In the genomic region with DNA sequence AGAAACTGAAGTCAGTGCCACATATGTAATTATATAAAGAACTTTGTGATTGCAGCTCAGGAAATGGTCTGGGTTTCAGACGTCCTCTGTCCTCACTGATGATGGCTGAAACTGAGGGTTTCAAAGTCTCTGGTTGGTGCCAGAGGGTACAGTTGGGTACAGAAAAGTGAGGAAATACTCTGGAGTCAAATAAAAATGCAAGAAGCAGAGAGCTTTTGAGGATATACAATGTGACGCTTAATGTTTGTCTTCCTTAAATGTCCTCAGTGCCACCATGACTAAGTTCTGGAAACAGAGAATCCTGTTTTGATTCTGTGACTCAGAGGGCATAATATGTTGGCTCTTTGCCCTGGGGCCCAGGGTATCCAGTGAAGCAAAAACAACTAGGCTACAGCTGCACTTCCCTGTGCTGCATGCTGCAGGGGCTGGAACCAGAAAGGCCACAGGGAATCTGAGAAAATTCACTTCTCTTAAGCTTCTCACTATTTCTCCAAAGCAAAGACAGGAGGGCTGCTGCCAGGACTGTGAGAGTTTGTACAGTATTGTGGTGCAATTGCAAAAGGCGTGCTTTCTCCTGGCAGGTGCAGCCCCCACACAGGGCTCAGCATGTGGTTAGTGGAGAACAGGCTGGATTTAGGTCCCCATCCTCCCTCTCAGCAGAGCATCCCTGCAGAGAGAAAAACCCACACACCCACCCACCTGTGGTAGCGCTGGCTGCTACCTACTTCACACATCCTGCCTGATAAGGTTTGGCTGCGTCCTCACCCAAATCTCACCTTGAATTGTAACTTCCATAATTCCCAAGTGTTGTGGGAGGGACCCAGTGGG, we compare ENCODE assay signal across 8 cellular contexts.
A peak's percentile ranks its signal among the peaks of the same experiment; 100 is the strongest.
DNase-seq lines count a peak whose midpoint lies in the region; ATAC-seq lines count a peak whose summit lies in the region.

No MANE protein-coding gene starts in this region.

- H3K27me3 ChIP-seq in neuronal stem cell (ENCODE audit: control insufficient read depth in 3 of 3, insufficient read depth in 3 of 3, low read depth in 1 of 3, low read length in 3 of 3), result no peaks in the 10 kb centered on the region

- WGBS in neuronal stem cell (ENCODE audit: extremely low coverage in 2 of 2, insufficient read length in 2 of 2, insufficient replicate concordance in 1 of 2), 2 donors, result no CpG with 5 or more reads among the region's 5 CpGs

- ATAC-seq in HG03280 (IDR thresholded peaks at IDR 0.05; ENCODE audit: unreplicated experiment), result no peak
- no peak for ATAC-seq in HG03139 (IDR thresholded peaks at IDR 0.05; ENCODE audit: unreplicated experiment)

- H2BK120ac ChIP-seq in neuronal stem cell (ENCODE audit: low read depth, low read length), result no peak overlapping the region

- H3K23ac ChIP-seq in neuronal stem cell (ENCODE audit: low read depth, low read length, poor library complexity), result no peak overlapping the region

- H3K4me1 ChIP-seq in neuronal stem cell (ENCODE audit: control insufficient read depth in 2 of 2, insufficient read depth in 1 of 2, low read depth in 1 of 2, low read length in 2 of 2), result no peaks in the 10 kb centered on the region

- no peak overlapping the region for H3K9ac ChIP-seq in neuronal stem cell (ENCODE audit: low read depth, low read length, poor library complexity)

- no peak overlapping the region for H3K4ac ChIP-seq in neuronal stem cell (ENCODE audit: low read length)

- DNase-seq in Daoy (ENCODE audit: low read depth), result peak; percentile 92
- peak; percentile 78 for DNase-seq in NCI-H146 treated with DMSO at 0.1 percent for 48 hours (lab: John Stamatoyannopoulos, UW; ENCODE audit: unreplicated experiment)
- DNase-seq in dedifferentiated amniotic fluid mesenchymal stem cell (ENCODE audit: extremely low spot score), result peak; percentile 92
- no peak for DNase-seq in neuronal stem cell (ENCODE audit: low spot score)
- DNase-seq in OCI-M1 (lab: John Stamatoyannopoulos, UW), result no peak
- DNase-seq in germinal center (ENCODE audit: low spot score), result no peak

- H2BK15ac ChIP-seq in neuronal stem cell (ENCODE audit: low read length), result no peak overlapping the region

- H2BK12ac ChIP-seq in neuronal stem cell (ENCODE audit: low read length), result no peak overlapping the region

- no peak overlapping the region for H3K4me3 ChIP-seq in neuronal stem cell (ENCODE audit: low read length in 2 of 2)

- H3K27ac ChIP-seq in neuronal stem cell (replicated peaks; ENCODE audit: low read length), result no peak overlapping the region

- H3K14ac ChIP-seq in neuronal stem cell (ENCODE audit: low read length), result peak overlapping the region; percentile 3

- no peak overlapping the region for H4K8ac ChIP-seq in neuronal stem cell (ENCODE audit: low read depth, low read length)

- H3K79me1 ChIP-seq in neuronal stem cell (ENCODE audit: low read depth, low read length), result no peaks in the 10 kb centered on the region

- H2BK5ac ChIP-seq in neuronal stem cell (ENCODE audit: low read length), result no peak overlapping the region

- H3K4me2 ChIP-seq in neuronal stem cell (ENCODE audit: insufficient read depth, low read length, poor library complexity, severe bottlenecking), result no peak overlapping the region

- no peak overlapping the region for H4K91ac ChIP-seq in neuronal stem cell (ENCODE audit: low read depth, low read length, poor library complexity)

- H3K9me3 ChIP-seq in neuronal stem cell (replicated peaks in 1 of 2; ENCODE audit: control insufficient read depth in 2 of 2, insufficient read depth in 1 of 2, low read depth in 1 of 2, low read length in 2 of 2), result no peaks in the 10 kb centered on the region

- no peak overlapping the region for H2AK5ac ChIP-seq in neuronal stem cell (ENCODE audit: low read depth, low read length)

- no peak overlapping the region for H2AFZ ChIP-seq in neuronal stem cell (ENCODE audit: low read length)

- no peaks in the 10 kb centered on the region for H3K36me3 ChIP-seq in neuronal stem cell (replicated peaks in 1 of 2; ENCODE audit: control insufficient read depth in 2 of 2, insufficient read depth in 2 of 2, low read length in 2 of 2)

- H3K18ac ChIP-seq in neuronal stem cell (ENCODE audit: low read length), result no peak overlapping the region

Comparison
In these comparisons a context has a peak if more than half of its experiments do, and no peak if none do; other contexts are left out.
1. DNase-seq: peak in Daoy (single experiment), NCI-H146 treated with DMSO at 0.1 percent for 48 hours (single experiment) and dedifferentiated amniotic fluid mesenchymal stem cell (single experiment); none in neuronal stem cell (single experiment), OCI-M1 (single experiment) and germinal center (single experiment).